ENCODE assay signal across 20 cellular contexts in genomic region chr2:121584741-121585140, GRCh38. TPM values are rescaled to one million over a fixed set of nuclear protein-coding genes. Genes with fewer than 3 reads are reported as not detected.
"Had no signal": no experiment of that assay in that cellular context is flagged by ENCODE, and none has a peak within 500 bp of the region (broad histone marks: within the 10 kb centered on the region; RNA-seq: fewer than 3 reads in every experiment).

No MANE protein-coding gene starts in this region.

- DNase-seq: Karpas-422, KG1, MM.1S, NCI-H1092 treated with DMSO at 0.1 percent for 48 hours, NCI-H1436, NCI-H187, NCI-H2029, NCI-H2081 treated with DMSO at 0.1 percent for 48 hours, NCI-H2171, NCI-H226, NCI-H446, NCI-H510A, NCI-H524 treated with DMSO at 0.1 percent for 48 hours, NCI-H69, NCI-H774, RPMI8226, SHP77, SK-N-SH had no signal

- H3K9me3 ChIP-seq: SK-N-SH had no signal

RNA-seq across cellular contexts. Expression of gene RNU4ATAC, which starts 54.1 kb away (rescaled TPM):
- total RNA-seq: HT-29, SK-MEL-5 had no signal
